ENCODE assay signal across 8 cellular contexts in the genomic region with DNA sequence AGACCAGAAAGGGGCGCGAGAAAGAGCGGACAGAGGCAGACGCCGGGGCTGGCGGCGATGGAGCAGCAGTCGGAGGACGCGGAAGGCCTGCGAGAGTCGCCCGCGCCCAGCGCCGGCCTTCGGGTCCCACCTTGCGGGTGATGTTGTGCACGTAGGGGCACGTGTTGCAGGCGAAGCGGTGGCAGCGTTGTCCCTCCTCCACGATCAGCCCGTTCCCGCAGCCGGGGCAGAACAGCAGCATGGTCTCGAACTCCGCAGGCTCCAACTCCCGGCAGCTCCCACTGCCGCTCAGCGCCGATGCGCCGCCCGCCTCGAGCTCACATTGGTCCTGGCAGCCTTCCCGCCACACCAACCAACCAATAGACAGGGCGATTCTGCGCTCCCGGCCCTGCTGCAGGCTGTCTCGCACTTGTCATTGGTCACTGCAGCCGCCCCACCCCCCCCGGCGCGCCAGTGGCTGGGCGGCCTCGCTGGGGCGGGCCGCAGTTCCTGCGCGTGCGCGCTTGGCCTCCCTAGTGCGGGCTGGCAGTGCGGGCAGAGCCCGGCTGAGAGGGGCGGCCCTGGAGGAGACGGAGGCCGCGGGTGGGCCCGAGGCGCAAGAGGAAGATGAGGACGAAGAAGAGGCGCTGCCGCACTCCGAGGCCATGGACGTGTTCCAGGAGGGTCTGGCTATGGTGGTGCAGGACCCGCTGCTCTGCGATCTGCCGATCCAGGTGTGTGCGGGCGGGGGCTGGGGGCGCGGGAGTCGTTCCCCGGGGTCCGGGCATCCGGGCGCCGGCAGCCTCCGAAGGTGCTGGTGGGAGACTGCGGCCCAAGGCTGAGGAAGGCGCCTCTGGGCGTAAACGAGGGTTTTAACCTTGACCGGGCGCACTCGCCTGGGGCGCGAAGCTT.
DNase-seq lines count a peak whose midpoint lies in the region; ATAC-seq and TF ChIP-seq lines count a peak whose summit lies in the region.

A gene (minus strand): TSS at position 263 of the 891 bp plus-strand sequence. CDS start 22 bp downstream, at position 241.
A gene (plus strand): TSS at position 483 of the 891 bp plus-strand sequence. CDS start 189 bp downstream, at position 672.

- peaks cover 14% of the 10 kb centered on the region for H3K4me1 ChIP-seq in mucosa of stomach (ENCODE audit: control insufficient read depth, insufficient read depth, low read length)

- TF ChIP-seq POLR2A in erythroblast (IDR thresholded peaks at IDR 0.05; ENCODE audit: low read length): peak; percentile 75

- no peak for TF ChIP-seq EP300 in Ishikawa (IDR thresholded peaks at IDR 0.05; ENCODE audit: borderline replicate concordance)

- H3K27me3 ChIP-seq in mucosa of stomach (ENCODE audit: control insufficient read depth, insufficient read depth, low read length): no peaks in the 10 kb centered on the region

- ATAC-seq in GM21576 (IDR thresholded peaks at IDR 0.05; ENCODE audit: unreplicated experiment): peak; percentile 97

- TF ChIP-seq RAD21 in Ishikawa (IDR thresholded peaks at IDR 0.05; ENCODE audit: low read depth): no peak

- peaks cover 13% of the 10 kb centered on the region for H3K36me3 ChIP-seq in mucosa of stomach (ENCODE audit: control insufficient read depth, insufficient read depth, low read length)

- peak; percentile 96 for DNase-seq in DMS153 (lab: John Stamatoyannopoulos, UW)
- peak; percentile 63 for DNase-seq in OCI-M2 (lab: John Stamatoyannopoulos, UW; ENCODE audit: unreplicated experiment)
- DNase-seq in activated T-cell treated with anti-CD3 and anti-CD28 coated beads for 4 hours: peak; percentile 96
- peak; percentile 99 for DNase-seq in erythroblast (lab: John Stamatoyannopoulos, UW)
- DNase-seq in stimulated activated CD8-positive, alpha-beta memory T cell treated with anti-CD3 and anti-CD28 coated beads, Interleukin-4, amount 100 ng/mL, for 48 hours: peak; percentile 98

- no peaks in the 10 kb centered on the region for H3K9me3 ChIP-seq in mucosa of stomach (ENCODE audit: control insufficient read depth, low read length)

- H3K9ac ChIP-seq in mucosa of stomach (ENCODE audit: low read length): peak within 1 kb of the TSS; percentile 80

- peak within 1 kb of the TSS; percentile 90 for H3K4me3 ChIP-seq in mucosa of stomach (ENCODE audit: low read length)

TF ChIP-seq in Ishikawa, 13 proteins besides CTCF, POLR2A, EP300 and RAD21:
- TF ChIP-seq CEBPB (IDR thresholded peaks at IDR 0.05): no peak
- no peak for TF ChIP-seq NFIC (IDR thresholded peaks at IDR 0.05)
- 0 out of 2 replicates have a peak, but pooled peaks have one; percentile 4 for TF ChIP-seq YY1 (IDR thresholded peaks at IDR 0.05; ENCODE audit: low read depth)
- TF ChIP-seq CREB1 (IDR thresholded peaks at IDR 0.05; ENCODE audit: low read depth): no peak
- 0 out of 2 replicates have a peak, but pooled peaks have one; percentile 15 for TF ChIP-seq TCF12 (IDR thresholded peaks at IDR 0.05; ENCODE audit: low read depth)
- TF ChIP-seq, protein P1, sequence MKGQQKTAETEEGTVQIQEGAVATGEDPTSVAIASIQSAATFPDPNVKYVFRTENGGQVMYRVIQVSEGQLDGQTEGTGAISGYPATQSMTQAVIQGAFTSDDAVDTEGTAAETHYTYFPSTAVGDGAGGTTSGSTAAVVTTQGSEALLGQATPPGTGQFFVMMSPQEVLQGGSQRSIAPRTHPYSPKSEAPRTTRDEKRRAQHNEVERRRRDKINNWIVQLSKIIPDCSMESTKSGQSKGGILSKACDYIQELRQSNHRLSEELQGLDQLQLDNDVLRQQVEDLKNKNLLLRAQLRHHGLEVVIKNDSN (IDR thresholded peaks at IDR 0.05): no peak
- TF ChIP-seq FOXM1 (IDR thresholded peaks at IDR 0.05; ENCODE audit: borderline replicate concordance, low read depth): no peak
- TF ChIP-seq TEAD4 (IDR thresholded peaks at IDR 0.05): no peak
- TF ChIP-seq, protein P2, sequence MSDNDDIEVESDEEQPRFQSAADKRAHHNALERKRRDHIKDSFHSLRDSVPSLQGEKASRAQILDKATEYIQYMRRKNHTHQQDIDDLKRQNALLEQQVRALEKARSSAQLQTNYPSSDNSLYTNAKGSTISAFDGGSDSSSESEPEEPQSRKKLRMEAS (IDR thresholded peaks at IDR 0.05): peak; percentile 91
- TF ChIP-seq, protein P3, sequence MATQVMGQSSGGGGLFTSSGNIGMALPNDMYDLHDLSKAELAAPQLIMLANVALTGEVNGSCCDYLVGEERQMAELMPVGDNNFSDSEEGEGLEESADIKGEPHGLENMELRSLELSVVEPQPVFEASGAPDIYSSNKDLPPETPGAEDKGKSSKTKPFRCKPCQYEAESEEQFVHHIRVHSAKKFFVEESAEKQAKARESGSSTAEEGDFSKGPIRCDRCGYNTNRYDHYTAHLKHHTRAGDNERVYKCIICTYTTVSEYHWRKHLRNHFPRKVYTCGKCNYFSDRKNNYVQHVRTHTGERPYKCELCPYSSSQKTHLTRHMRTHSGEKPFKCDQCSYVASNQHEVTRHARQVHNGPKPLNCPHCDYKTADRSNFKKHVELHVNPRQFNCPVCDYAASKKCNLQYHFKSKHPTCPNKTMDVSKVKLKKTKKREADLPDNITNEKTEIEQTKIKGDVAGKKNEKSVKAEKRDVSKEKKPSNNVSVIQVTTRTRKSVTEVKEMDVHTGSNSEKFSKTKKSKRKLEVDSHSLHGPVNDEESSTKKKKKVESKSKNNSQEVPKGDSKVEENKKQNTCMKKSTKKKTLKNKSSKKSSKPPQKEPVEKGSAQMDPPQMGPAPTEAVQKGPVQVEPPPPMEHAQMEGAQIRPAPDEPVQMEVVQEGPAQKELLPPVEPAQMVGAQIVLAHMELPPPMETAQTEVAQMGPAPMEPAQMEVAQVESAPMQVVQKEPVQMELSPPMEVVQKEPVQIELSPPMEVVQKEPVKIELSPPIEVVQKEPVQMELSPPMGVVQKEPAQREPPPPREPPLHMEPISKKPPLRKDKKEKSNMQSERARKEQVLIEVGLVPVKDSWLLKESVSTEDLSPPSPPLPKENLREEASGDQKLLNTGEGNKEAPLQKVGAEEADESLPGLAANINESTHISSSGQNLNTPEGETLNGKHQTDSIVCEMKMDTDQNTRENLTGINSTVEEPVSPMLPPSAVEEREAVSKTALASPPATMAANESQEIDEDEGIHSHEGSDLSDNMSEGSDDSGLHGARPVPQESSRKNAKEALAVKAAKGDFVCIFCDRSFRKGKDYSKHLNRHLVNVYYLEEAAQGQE (IDR thresholded peaks at IDR 0.05; ENCODE audit: low read depth): no peak
- no peak for TF ChIP-seq EGR1 (IDR thresholded peaks at IDR 0.05)
- peak; percentile 55 for TF ChIP-seq TAF1 (IDR thresholded peaks at IDR 0.05; ENCODE audit: low read depth)
- TF ChIP-seq ZBTB7A (IDR thresholded peaks at IDR 0.05; ENCODE audit: low read depth): peak; percentile 78

Comparison
In these comparisons a context has a peak if more than half of its experiments do, and no peak if none do; other contexts are left out.
1. Peak in every context shown above with its lines: DNase-seq, ATAC-seq and H3K4me3 ChIP-seq.